In genomic region chr2:84889332-84889731, GRCh38 we compare ENCODE assay signal across 11 cellular contexts. TPM values are rescaled to one million over a fixed set of nuclear protein-coding genes. Genes with fewer than 3 reads are reported as not detected.
DNase-seq lines count a peak whose midpoint lies in the region; ATAC-seq, FAIRE-seq and TF ChIP-seq lines count a peak whose summit lies in the region.
"Had no signal": no experiment of that assay in that cellular context is flagged by ENCODE, and none has a peak within 500 bp of the region (broad histone marks: within the 10 kb centered on the region; RNA-seq: fewer than 3 reads in every experiment).

No MANE protein-coding gene starts in this region.

- H3K79me2 ChIP-seq in Loucy (ENCODE audit: insufficient read depth, low read length): no peaks in the 10 kb centered on the region

- intact Hi-C loops in activated CD4-positive, alpha-beta T cell treated with anti-CD3 and anti-CD28 coated beads for 36 hours (cut with DNase I, micrococcal nuclease): loop anchor here (2.0 kb wide), 1 partner anchor 15 kb away; the partner anchor contains the start of gene TMSB10 (in 2 of the 2)

- no peaks in the 10 kb centered on the region for H4K20me1 ChIP-seq in Loucy (ENCODE audit: insufficient read depth, low read length, poor library complexity, severe bottlenecking)

- peaks cover 12% of the 10 kb centered on the region for H3K4me1 ChIP-seq in Loucy (ENCODE audit: insufficient read depth, low read length, poor library complexity, severe bottlenecking)
- H3K4me1 ChIP-seq in effector memory CD4-positive, alpha-beta T cell (ENCODE audit: control insufficient read depth, insufficient read depth, low read length, poor library complexity, severe bottlenecking): peaks cover 21% of the 10 kb centered on the region
- H3K4me1 ChIP-seq: uterus had no signal

- TF ChIP-seq CTCF in Loucy (conservative IDR thresholded peaks at IDR 0.05; ENCODE audit: low read length): no peak

- peak overlapping the region; percentile 67 for H3K4me3 Mint-ChIP-seq in activated CD4-positive, alpha-beta T cell treated with anti-CD3 and anti-CD28 coated beads for 36 hours
- H3K4me3 Mint-ChIP-seq in stimulated activated memory B cell treated with anti-CD40 and anti-IgM and Interleukin-4, amounts not matched to agents 10 μg/mL and 1 μg/mL and 100 μg/mL, for 72 hours: peak overlapping the region; percentile 57

- H3K36me3 Mint-ChIP-seq in activated CD4-positive, alpha-beta T cell treated with anti-CD3 and anti-CD28 coated beads for 36 hours (ENCODE audit: low read depth): no peaks in the 10 kb centered on the region
- no peaks in the 10 kb centered on the region for H3K36me3 Mint-ChIP-seq in stimulated activated memory B cell treated with anti-CD40 and anti-IgM and Interleukin-4, amounts not matched to agents 10 μg/mL and 1 μg/mL and 100 μg/mL, for 72 hours

- H3K4me3 ChIP-seq in Loucy (ENCODE audit: low read length, poor library complexity, severe bottlenecking): peak overlapping the region; percentile 70
- peak overlapping the region; percentile 42 for H3K4me3 ChIP-seq in effector memory CD4-positive, alpha-beta T cell (ENCODE audit: insufficient read depth, low read depth, low read length, poor library complexity, severe bottlenecking)

- FAIRE-seq in RCC 7860 (lab: Jason Lieb, UNC): no peak

- CTCF ChIA-PET in activated CD4-positive, alpha-beta T cell treated with anti-CD3 and anti-CD28 coated beads for 36 hours (lab: Charles Lee): interaction anchor here (0.9 to 4.7 kb wide), 10 partner anchors 9 to 126 kb away, joined by 3 to 31 read pairs (median 6); partner anchors contain the start of gene TMSB10

- no peaks in the 10 kb centered on the region for H3K9me3 ChIP-seq in Loucy (ENCODE audit: insufficient read depth, low read depth, low read length)
- H3K9me3 ChIP-seq in effector memory CD4-positive, alpha-beta T cell (ENCODE audit: control insufficient read depth, low read length): no peaks in the 10 kb centered on the region
- H3K9me3 ChIP-seq: uterus had no signal

- H3K4me2 ChIP-seq in Loucy (ENCODE audit: low read depth, low read length, poor library complexity, severe bottlenecking): peak overlapping the region; percentile 66

- no peaks in the 10 kb centered on the region for H3K27me3 ChIP-seq in Loucy (ENCODE audit: insufficient read depth, low read length, poor library complexity, severe bottlenecking)
- no peaks in the 10 kb centered on the region for H3K27me3 ChIP-seq in effector memory CD4-positive, alpha-beta T cell (replicated peaks; ENCODE audit: control insufficient read depth, insufficient read depth, low read length, poor library complexity, severe bottlenecking)
- H3K27me3 ChIP-seq: uterus had no signal

- peak; percentile 31 for ATAC-seq in activated CD4-positive, alpha-beta T cell treated with anti-CD3 and anti-CD28 coated beads for 36 hours
- no peak for ATAC-seq in stimulated activated memory B cell treated with anti-CD40 and anti-IgM and Interleukin-4, amounts not matched to agents 10 μg/mL and 1 μg/mL and 100 μg/mL, for 72 hours

- H3K36me3 ChIP-seq in Loucy (ENCODE audit: insufficient read depth, low read length): no peaks in the 10 kb centered on the region
- H3K36me3 ChIP-seq in effector memory CD4-positive, alpha-beta T cell (ENCODE audit: control insufficient read depth, insufficient read depth, low read length): no peaks in the 10 kb centered on the region
- H3K36me3 ChIP-seq: uterus had no signal

- H2AFZ ChIP-seq in Loucy (ENCODE audit: low read length): peak overlapping the region; percentile 84

- peak overlapping the region; percentile 59 for H3K9ac ChIP-seq in Loucy (ENCODE audit: low read depth, low read length, poor library complexity, severe bottlenecking)

- H3K27ac Mint-ChIP-seq in activated CD4-positive, alpha-beta T cell treated with anti-CD3 and anti-CD28 coated beads for 36 hours: peak overlapping the region; percentile 96
- H3K27ac Mint-ChIP-seq in stimulated activated memory B cell treated with anti-CD40 and anti-IgM and Interleukin-4, amounts not matched to agents 10 μg/mL and 1 μg/mL and 100 μg/mL, for 72 hours: peak overlapping the region; percentile 89

- POLR2A ChIA-PET in activated CD4-positive, alpha-beta T cell treated with anti-CD3 and anti-CD28 coated beads for 36 hours (lab: Charles Lee): interaction anchor here (0.7 to 3.0 kb wide), 7 partner anchors 9 to 37 kb away, joined by 3 to 19 read pairs (median 5); no protein-coding TSS in a partner anchor

- no peak for DNase-seq in activated CD4-positive, alpha-beta T cell treated with anti-CD3 and anti-CD28 coated beads for 36 hours
- DNase-seq in activated CD4-positive, alpha-beta T cell treated with anti-CD3 and anti-CD28 coated beads, Interleukin-2, amount 50 U/mL, for 4 hours: no peak
- DNase-seq in effector memory CD4-positive, alpha-beta T cell: no peak
- DNase-seq in DMS79 treated with DMSO at 0.1 percent for 48 hours (lab: John Stamatoyannopoulos, UW): no peak
- no peak for DNase-seq in COR-L47 (lab: John Stamatoyannopoulos, UW)
- DNase-seq in RCC 7860 (ENCODE audit: low spot score): no peak
- DNase-seq: NCI-H2171, T-helper 9 cell, uterus had no signal

- H3K27ac ChIP-seq in effector memory CD4-positive, alpha-beta T cell (ENCODE audit: insufficient read depth, low read length, poor library complexity, severe bottlenecking): peak overlapping the region; percentile 71

- H3F3A ChIP-seq in Loucy (ENCODE audit: low read depth): no peaks in the 10 kb centered on the region

- H3K9me2 ChIP-seq in Loucy (replicated peaks; ENCODE audit: low read depth, low read length): no peaks in the 10 kb centered on the region

- no peaks in the 10 kb centered on the region for H3K9me3 Mint-ChIP-seq in activated CD4-positive, alpha-beta T cell treated with anti-CD3 and anti-CD28 coated beads for 36 hours (ENCODE audit: low read depth)
- H3K9me3 Mint-ChIP-seq in stimulated activated memory B cell treated with anti-CD40 and anti-IgM and Interleukin-4, amounts not matched to agents 10 μg/mL and 1 μg/mL and 100 μg/mL, for 72 hours: no peaks in the 10 kb centered on the region

- peaks cover 60% of the 10 kb centered on the region for H3K4me1 Mint-ChIP-seq in activated CD4-positive, alpha-beta T cell treated with anti-CD3 and anti-CD28 coated beads for 36 hours
- H3K4me1 Mint-ChIP-seq in stimulated activated memory B cell treated with anti-CD40 and anti-IgM and Interleukin-4, amounts not matched to agents 10 μg/mL and 1 μg/mL and 100 μg/mL, for 72 hours: peaks cover 35% of the 10 kb centered on the region

- no peaks in the 10 kb centered on the region for H3K27me3 Mint-ChIP-seq in activated CD4-positive, alpha-beta T cell treated with anti-CD3 and anti-CD28 coated beads for 36 hours
- no peaks in the 10 kb centered on the region for H3K27me3 Mint-ChIP-seq in stimulated activated memory B cell treated with anti-CD40 and anti-IgM and Interleukin-4, amounts not matched to agents 10 μg/mL and 1 μg/mL and 100 μg/mL, for 72 hours

RNA-seq across cellular contexts. Expression of gene TRABD2A, which starts 8.4 kb away (rescaled TPM):
- total RNA-seq in activated CD4-positive, alpha-beta T cell treated with anti-CD3 and anti-CD28 coated beads for 36 hours: 10 to 100 TPM; 37.2 to 42.2 TPM

RNA-seq across cellular contexts. Expression of gene TMSB10, which starts 16.1 kb away (rescaled TPM):
- 1,000 to 10,000 TPM; 2,345 to 2,742 TPM for total RNA-seq in activated CD4-positive, alpha-beta T cell treated with anti-CD3 and anti-CD28 coated beads for 36 hours
